ENCODE assay signal across 23 cellular contexts in the genomic region with DNA sequence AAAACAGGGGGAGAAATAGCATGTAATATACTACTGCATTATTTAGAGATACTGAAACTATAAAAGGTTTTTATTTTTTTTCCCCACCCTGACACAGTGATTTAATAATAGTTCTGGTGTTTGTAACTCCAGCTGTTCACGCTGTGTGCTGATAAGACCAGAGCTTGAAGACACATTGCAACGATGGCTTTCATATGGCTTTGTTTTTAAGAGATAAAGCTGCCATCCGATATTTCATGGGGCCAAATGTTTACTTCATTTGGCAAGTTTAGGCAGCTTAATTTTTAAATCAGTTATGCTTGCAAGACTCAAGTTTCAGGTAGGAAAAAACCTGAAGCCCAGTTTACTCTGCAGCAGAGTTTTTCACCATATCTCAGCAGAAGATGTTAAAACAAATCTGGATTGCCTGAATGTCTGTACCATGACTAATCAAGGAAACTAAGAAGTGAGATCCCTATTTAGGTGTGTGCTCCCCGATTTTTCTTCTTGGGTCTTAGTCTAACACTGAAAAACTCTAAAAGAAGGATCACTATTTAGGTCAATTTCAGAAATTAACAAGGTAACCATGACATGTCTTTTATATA.
A peak's percentile ranks its signal among the peaks of the same experiment; 100 is the strongest.
DNase-seq lines count a peak whose midpoint lies in the region; ATAC-seq and TF ChIP-seq lines count a peak whose summit lies in the region.
"Had no signal": no experiment of that assay in that cellular context is flagged by ENCODE, and none has a peak within 500 bp of the region (broad histone marks: within the 10 kb centered on the region; RNA-seq: fewer than 3 reads in every experiment).

No MANE protein-coding gene starts in this region.

- no peak for TF ChIP-seq CTCF in brain microvascular endothelial cell (IDR thresholded peaks at IDR 0.05; ENCODE audit: low read depth, low read length, missing control alignments)

- in situ Hi-C loops in brain microvascular endothelial cell (cut with HindIII; ENCODE audit: low pct_ligation_motif_present, low sequenced_read_pairs) = no loop called here

- peaks cover 0 to 3% of the 10 kb centered on the region in 2 donors for H3K4me1 ChIP-seq in aorta (ENCODE audit: control insufficient read depth in 1 of 2, insufficient read depth in 2 of 2, low read length in 2 of 2)
- H3K4me1 ChIP-seq: gastrocnemius medialis had no signal

- no peak overlapping the region for H3K27ac ChIP-seq in brain microvascular endothelial cell
- H3K27ac ChIP-seq in aorta (ENCODE audit: low read depth in 1 of 2, low read length in 2 of 2) = no peak overlapping the region
- H3K27ac ChIP-seq: gastrocnemius medialis, neutrophil had no signal

- no peaks in the 10 kb centered on the region for H3K27me3 ChIP-seq in brain microvascular endothelial cell (replicated peaks)
- H3K27me3 ChIP-seq in aorta (ENCODE audit: control insufficient read depth in 1 of 2, insufficient read depth in 2 of 2, low read length in 1 of 2) = no peaks in the 10 kb centered on the region
- H3K27me3 ChIP-seq: gastrocnemius medialis, neutrophil had no signal

- DNase-seq in DMS 273 (lab: John Stamatoyannopoulos, UW; ENCODE audit: unreplicated experiment) (peak; percentile 66), NCI-H2171 treated with DMSO at 0.1 percent for 48 hours (lab: John Stamatoyannopoulos, UW) (peak; percentile 97), brain microvascular endothelial cell (peak; percentile 15), iris pigment epithelial cell (ENCODE audit: low read depth) (peak; percentile 22), aorta (no peak), HK-2 (ENCODE audit: unreplicated experiment) (no peak)
- DNase-seq: activated CD4-positive, CD25-positive, alpha-beta regulatory T cell; activated CD8-positive, alpha-beta T cell treated with anti-CD3 and anti-CD28 coated beads, Interleukin-2, amount 10 ng/mL, durations not matched to agents 7 days and 5 days; activated naive CD4-positive, alpha-beta T cell treated with anti-CD3 and anti-CD28 coated beads, Interleukin-2, amount 10 ng/mL, durations not matched to agents 7 days and 5 days; activated T-cell treated with anti-CD3 and anti-CD28 coated beads, Interleukin-2, amount 50 U/mL, for 24 hours; cortex of kidney; DMS53; gastrocnemius medialis; Karpas-422; left colon; mucosa of descending colon; NCI-H69; SIG-M5; stimulated activated CD4-positive, alpha-beta T cell treated with anti-CD3 and anti-CD28 coated beads, Interleukin-15, amount 100 ng/mL, for 24 hours; T-helper 2 cell had no signal

- intact Hi-C loops in aorta (cut with DNase I) = no loop called here

- H3K9me3 ChIP-seq in aorta (ENCODE audit: control insufficient read depth, low read length) = no peaks in the 10 kb centered on the region
- H3K9me3 ChIP-seq: gastrocnemius medialis, mucosa of descending colon, neutrophil had no signal

- ATAC-seq in HG03571 (IDR thresholded peaks at IDR 0.05; ENCODE audit: unreplicated experiment) (no peak), aorta (ENCODE audit: low FRiP score) (no peak), HG02610 (IDR thresholded peaks at IDR 0.05; ENCODE audit: unreplicated experiment) (no peak)
- ATAC-seq: activated CD8-positive, alpha-beta T cell treated with anti-CD3 and anti-CD28 coated beads, Interleukin-2, amount 10 ng/mL, durations not matched to agents 7 days and 5 days; gastrocnemius medialis; left colon; mucosa of descending colon had no signal

- 36% methylated on average over 4 of the region's 4 CpGs for WGBS in aorta, 2 donors

- H3K4me3 ChIP-seq in brain microvascular endothelial cell (ENCODE audit: low read depth, low read length) = no peak overlapping the region
- H3K4me3 ChIP-seq in aorta (ENCODE audit: low read length in 2 of 2) = no peak overlapping the region
- H3K4me3 ChIP-seq: gastrocnemius medialis, mucosa of descending colon had no signal

- no peaks in the 10 kb centered on the region for H3K36me3 ChIP-seq in brain microvascular endothelial cell (replicated peaks)
- no peaks in the 10 kb centered on the region for H3K36me3 ChIP-seq in aorta (ENCODE audit: control insufficient read depth in 1 of 2, insufficient read depth in 2 of 2, low read length in 1 of 2)
- H3K36me3 ChIP-seq: gastrocnemius medialis, neutrophil had no signal

Comparison
In these comparisons a context has a peak if more than half of its experiments do, and no peak if none do; other contexts are left out.
1. DNase-seq: peak in DMS 273 (single experiment), NCI-H2171 treated with DMSO at 0.1 percent for 48 hours (single experiment), brain microvascular endothelial cell (single experiment) and iris pigment epithelial cell (single experiment); none in aorta (0 of 2) and HK-2 (single experiment).